ENCODE assay signal across 8 cellular contexts in the genomic region with DNA sequence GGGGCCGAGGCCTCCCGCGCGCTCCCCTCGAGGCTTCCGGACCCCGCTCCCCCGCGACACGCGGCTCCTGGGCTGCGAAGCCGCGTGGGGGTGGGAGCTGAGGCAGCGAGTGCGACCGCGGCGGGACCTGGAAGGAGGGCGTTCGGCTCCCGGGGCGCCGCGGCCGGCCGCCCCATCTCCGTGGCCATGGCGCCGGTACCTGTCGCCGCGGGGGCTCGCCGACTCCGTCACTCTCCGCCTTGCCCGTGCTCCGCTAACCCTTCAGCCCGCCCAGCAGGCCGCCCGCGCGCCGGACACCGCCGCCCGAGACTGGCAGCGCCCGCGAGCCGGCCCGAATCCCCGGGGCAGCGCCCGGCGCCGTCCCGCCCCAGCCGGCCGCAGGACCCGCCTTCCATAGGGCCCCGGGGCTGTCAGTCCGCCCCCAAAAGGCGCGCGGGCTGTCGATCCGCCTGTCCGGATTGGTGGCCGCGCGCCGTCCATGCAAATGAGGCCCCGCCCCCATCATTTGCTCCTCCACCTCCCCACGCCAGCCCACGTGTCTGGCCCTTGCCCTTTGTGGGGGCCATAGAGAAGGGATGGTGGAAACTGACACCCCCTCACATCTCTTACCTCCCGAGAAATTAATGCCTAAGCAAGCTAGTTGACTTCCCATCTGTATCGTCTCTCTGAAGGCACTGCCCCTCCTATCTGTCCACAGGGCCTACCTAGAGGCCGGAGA. TPM values are rescaled to one million over a fixed set of nuclear protein-coding genes. Genes with fewer than 3 reads are reported as not detected.
DNase-seq lines count a peak whose midpoint lies in the region; TF ChIP-seq lines count a peak whose summit lies in the region.

A gene (minus strand): TSS at position 311 of the 718 bp plus-strand sequence. CDS start 46,091 bp downstream, outside the sequence.

- no peaks in the 10 kb centered on the region for H3K4me1 ChIP-seq in hepatocyte (ENCODE audit: insufficient read depth)

- peaks cover 18% of the 10 kb centered on the region for H4K20me1 ChIP-seq in hepatocyte (ENCODE audit: insufficient read depth, poor library complexity, severe bottlenecking)

- no peaks in the 10 kb centered on the region for H3K9me2 ChIP-seq in hepatocyte (replicated peaks; ENCODE audit: insufficient read depth)

- H3K9me3 ChIP-seq in hepatocyte (ENCODE audit: low read depth): no peaks in the 10 kb centered on the region

- no peaks in the 10 kb centered on the region for H3K36me3 ChIP-seq in hepatocyte (replicated peaks; ENCODE audit: insufficient read depth, low read depth)

- H3K79me2 ChIP-seq in hepatocyte: peaks cover 44% of the 10 kb centered on the region

- TF ChIP-seq CTCF in GM10266 (IDR thresholded peaks at IDR 0.05; ENCODE audit: control insufficient read depth, insufficient read depth, low read depth, missing control alignments) (no peak), HFF-Myc (IDR thresholded peaks at IDR 0.05; ENCODE audit: low read depth, low read length, missing control alignments) (no peak), astrocyte of the cerebellum (IDR thresholded peaks at IDR 0.05; ENCODE audit: low read depth, low read length, missing control alignments) (no peak), hepatocyte (IDR thresholded peaks at IDR 0.05; ENCODE audit: poor library complexity) (no peak), retinal pigment epithelial cell (conservative IDR thresholded peaks at IDR 0.05; ENCODE audit: low read depth, low read length) (no peak)

- in situ Hi-C loops in astrocyte of the cerebellum (cut with HindIII; ENCODE audit: low sequenced_read_pairs): no loop called here

- H3K27ac ChIP-seq in hepatocyte: peak within 1 kb of the TSS; percentile 86

- DNase-seq in GM10266 (ENCODE audit: extremely low spot score) (peak; percentile 97), HFF-Myc (ENCODE audit: extremely low read depth, low read depth) (no peak), NCI-H1048 (lab: John Stamatoyannopoulos, UW) (peak; percentile 69), T-helper 9 cell (peak; percentile 81), astrocyte of the cerebellum (ENCODE audit: low read depth) (peak; percentile 55), hepatocyte (ENCODE audit: low spot score) (peak; percentile 95), retinal pigment epithelial cell (ENCODE audit: low read depth) (peak; percentile 60), SHP77 (lab: John Stamatoyannopoulos, UW) (no peak)

- H2AFZ ChIP-seq in hepatocyte: peak within 1 kb of the TSS; percentile 82

- 3% methylated on average over 42 of the region's 80 CpGs for whole genome bisulfite sequencing in hepatocyte (ENCODE audit: low lambda C conversion rate, missing lambda C conversion rate)

- no peaks in the 10 kb centered on the region for H3K27me3 ChIP-seq in hepatocyte

- H3K4me2 ChIP-seq in hepatocyte: peak within 1 kb of the TSS; percentile 93

- H3K4me3 ChIP-seq in HFF-Myc (replicated peaks; ENCODE audit: low read depth, low read length) (peak within 1 kb of the TSS; percentile 85), astrocyte of the cerebellum (ENCODE audit: low read depth, low read length) (peak within 1 kb of the TSS; percentile 61), hepatocyte (peak within 1 kb of the TSS; percentile 93), retinal pigment epithelial cell (ENCODE audit: low read length) (peak within 1 kb of the TSS; percentile 92)

RNA-seq across cellular contexts. Expression of the gene that starts here (rescaled TPM):
- 73.6 and 78.8 TPM in 2 replicates for total RNA-seq in hepatocyte
- polyA plus RNA-seq in hepatocyte: 233 and 254 TPM in 2 replicates

Comparison
In these comparisons a context has a peak if more than half of its experiments do, and no peak if none do; other contexts are left out.
1. DNase-seq: peak in GM10266 (single experiment), NCI-H1048 (single experiment), T-helper 9 cell (single experiment), astrocyte of the cerebellum (single experiment), hepatocyte (single experiment) and retinal pigment epithelial cell (single experiment); none in HFF-Myc (single experiment) and SHP77 (0 of 2).
2. Peak in every context shown above with its lines, with median percentiles within 50 percentile points of each other: H3K4me3 ChIP-seq.